Comparison of ENCODE assay signal across 9 cellular contexts in genomic region chr15:60423540-60423939, GRCh38. TPM values are rescaled to one million over a fixed set of nuclear protein-coding genes. Genes with fewer than 3 reads are reported as not detected.
DNase-seq lines count a peak whose midpoint lies in the region; ATAC-seq and TF ChIP-seq lines count a peak whose summit lies in the region.
"Had no signal": no experiment of that assay in that cellular context is flagged by ENCODE, and none has a peak within 500 bp of the region (broad histone marks: within the 10 kb centered on the region; RNA-seq: fewer than 3 reads in every experiment).

No MANE protein-coding gene starts in this region.

- H2AFZ ChIP-seq in osteoblast (ENCODE audit: low read length): no peak overlapping the region

- H3K9me3 ChIP-seq in ectodermal cell (ENCODE audit: control insufficient read depth, low read length) (no peaks in the 10 kb centered on the region), osteoblast (ENCODE audit: low read depth, low read length) (no peaks in the 10 kb centered on the region)

- peaks cover 21% of the 10 kb centered on the region for H3K4me1 ChIP-seq in ectodermal cell (ENCODE audit: control insufficient read depth, insufficient read depth, low read length)
- peaks cover 63% of the 10 kb centered on the region for H3K4me1 ChIP-seq in osteoblast (ENCODE audit: insufficient read depth, low read length)

- no peaks in the 10 kb centered on the region for H3K36me3 ChIP-seq in ectodermal cell (ENCODE audit: control insufficient read depth, insufficient read depth, low read length)
- no peaks in the 10 kb centered on the region for H3K36me3 ChIP-seq in osteoblast (ENCODE audit: insufficient read depth, low read length)

- H3K27me3 ChIP-seq in ectodermal cell (ENCODE audit: control insufficient read depth, insufficient read depth, low read length, poor library complexity, severe bottlenecking) (no peaks in the 10 kb centered on the region), osteoblast (ENCODE audit: insufficient read depth, low read length) (no peaks in the 10 kb centered on the region)

- 3% methylated on average over 2 of the region's 2 CpGs; no CpG with 5 or more reads in 1 of the 2 experiments for WGBS in ectodermal cell, 2 experiments

- H3K4me3 ChIP-seq in ectodermal cell (ENCODE audit: insufficient read depth, low read depth, low read length): no peak overlapping the region
- no peak overlapping the region for H3K4me3 ChIP-seq in osteoblast (ENCODE audit: insufficient read depth, low read length)

- peaks cover 10% of the 10 kb centered on the region for H3K79me2 ChIP-seq in osteoblast (ENCODE audit: insufficient read depth, low read length)

- no peaks in the 10 kb centered on the region for H4K20me1 ChIP-seq in osteoblast (ENCODE audit: insufficient read depth, low read length)

- peak; percentile 83 for DNase-seq in Daoy (ENCODE audit: low read depth)
- DNase-seq in NCI-H2227 treated with DMSO at 0.1 percent for 48 hours (lab: John Stamatoyannopoulos, UW): peak; percentile 15
- DNase-seq in osteoblast (ENCODE audit: insufficient read length, low spot score, missing footprints): no peak
- no peak for DNase-seq in activated effector memory CD4-positive, alpha-beta T cell treated with anti-CD3 and anti-CD28 coated beads, Interleukin-2, amount 50 U/mL, for 16 hours
- no peak for DNase-seq in activated gamma-delta T cell treated with Interleukin-2 at 50 U/mL for 16 hours

- peak overlapping the region; percentile 67 for H3K27ac ChIP-seq in ectodermal cell (ENCODE audit: insufficient read depth, low read depth, low read length, poor library complexity, severe bottlenecking)
- peak overlapping the region; percentile 86 for H3K27ac ChIP-seq in osteoblast (ENCODE audit: low read depth, low read length)
- H3K27ac ChIP-seq: HL-60 had no signal

- ATAC-seq in GM18870 (IDR thresholded peaks at IDR 0.05; ENCODE audit: unreplicated experiment) (no peak), HG02973 (IDR thresholded peaks at IDR 0.05; ENCODE audit: unreplicated experiment) (no peak)

- H3K4me2 ChIP-seq in osteoblast (ENCODE audit: insufficient read depth, low read length): peak overlapping the region; percentile 42

- no peak for TF ChIP-seq CTCF in osteoblast (IDR thresholded peaks at IDR 0.05; ENCODE audit: extremely low read depth, low read depth, low read length)

RNA-seq across cellular contexts. Expression of gene ANXA2, which starts 25.8 kb away (rescaled TPM):
- 2,152 and 2,505 TPM in 2 replicates for total RNA-seq in Daoy (2014; rRNA removed; shearing (Covaris generic))
- 200 TPM for polyA plus RNA-seq in ectodermal cell (2013, experiment 1 of 4)
- 165 TPM for polyA plus RNA-seq in ectodermal cell (2013, experiment 2 of 4)
- polyA plus RNA-seq in ectodermal cell (2013, experiment 3 of 4): 152 TPM
- 175 TPM for polyA plus RNA-seq in ectodermal cell (2013, experiment 4 of 4)
- 2,826 and 3,042 TPM in 2 replicates for total RNA-seq in osteoblast

RNA-seq across cellular contexts. Expression of gene ICE2, which starts 55.4 kb away (rescaled TPM):
- 14.4 and 20.2 TPM in 2 replicates for total RNA-seq in Daoy (2014; rRNA removed; shearing (Covaris generic))
- 76.5 TPM for polyA plus RNA-seq in ectodermal cell (2013, experiment 1 of 4)
- 89.9 TPM for polyA plus RNA-seq in ectodermal cell (2013, experiment 2 of 4)
- polyA plus RNA-seq in ectodermal cell (2013, experiment 3 of 4): 73.4 TPM
- polyA plus RNA-seq in ectodermal cell (2013, experiment 4 of 4): 82.0 TPM
- total RNA-seq in osteoblast: 26.4 and 30.1 TPM in 2 replicates

Comparison
In these comparisons a context has a peak if more than half of its experiments do, and no peak if none do; other contexts are left out.
1. DNase-seq: peak in Daoy (single experiment) and NCI-H2227 treated with DMSO at 0.1 percent for 48 hours (single experiment); none in osteoblast (single experiment), activated effector memory CD4-positive, alpha-beta T cell treated with anti-CD3 and anti-CD28 coated beads, Interleukin-2, amount 50 U/mL, for 16 hours (single experiment) and activated gamma-delta T cell treated with Interleukin-2 at 50 U/mL for 16 hours (single experiment).